ENCODE assay signal across 19 cellular contexts in the genomic region with DNA sequence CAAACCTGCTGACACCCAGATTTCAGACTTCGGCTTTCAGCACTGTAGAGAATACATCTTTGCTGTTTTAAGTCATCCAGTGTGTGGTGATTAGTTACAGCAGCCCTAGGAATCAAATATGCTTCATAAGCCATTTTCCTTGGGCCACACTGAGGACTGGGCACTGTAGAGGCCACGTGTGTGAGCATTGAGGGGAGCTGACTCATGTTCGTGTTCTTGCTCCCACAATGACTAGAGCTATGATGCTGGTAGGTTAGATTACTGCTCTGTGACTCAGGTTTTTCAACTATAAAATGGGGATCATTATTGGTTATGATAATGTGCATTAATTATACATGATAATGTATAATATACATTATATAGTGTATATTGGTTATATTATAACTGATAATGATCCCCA.
"Had no signal": no experiment of that assay in that cellular context is flagged by ENCODE, and none has a peak within 500 bp of the region (broad histone marks: within the 10 kb centered on the region; RNA-seq: fewer than 3 reads in every experiment).

No MANE protein-coding gene starts in this region.

- H3K36me3 ChIP-seq: neutrophil, right atrium auricular region, tibial nerve had no signal

- H3K36me3 Mint-ChIP-seq: immature natural killer cell; stimulated activated effector memory CD8-positive, alpha-beta T cell treated with anti-CD3 and anti-CD28 coated beads, Interleukin-12 subunit alpha, Interleukin-12 subunit beta, amount 100 ng/mL, for 72 hours had no signal

- H3K4me3 Mint-ChIP-seq: activated B cell treated with CpG ODN at 0.5 μM for 24 hours; activated CD4-positive, alpha-beta T cell treated with anti-CD3 and anti-CD28 coated beads, Interleukin-2, amount 10 ng/mL, durations not matched to agents 24 days and 14 days; activated naive CD4-positive, alpha-beta T cell treated with anti-CD3 and anti-CD28 coated beads for 36 hours; dendritic cell treated with granulocyte-macrophage colony-stimulating factor and Interleukin-4, amounts not matched to agents 40 ng/mL and 50 ng/mL, for 4 days; effector memory CD8-positive, alpha-beta T cell; immature natural killer cell; naive thymus-derived CD4-positive, alpha-beta T cell; stimulated activated effector memory CD8-positive, alpha-beta T cell treated with anti-CD3 and anti-CD28 coated beads, Interleukin-12 subunit alpha, Interleukin-12 subunit beta, amount 100 ng/mL, for 72 hours had no signal

- H3K27me3 ChIP-seq: body of pancreas, neutrophil, right atrium auricular region, tibial nerve had no signal

- H3K9me3 ChIP-seq: body of pancreas, neutrophil had no signal

- DNase-seq: activated B cell treated with CpG ODN at 0.5 μM for 24 hours; activated CD4-positive, alpha-beta T cell treated with anti-CD3 and anti-CD28 coated beads, Interleukin-2, amount 10 ng/mL, durations not matched to agents 24 days and 14 days; activated CD8-positive, alpha-beta memory T cell treated with anti-CD3 and anti-CD28 coated beads for 24 hours; activated naive CD4-positive, alpha-beta T cell treated with anti-CD3 and anti-CD28 coated beads for 36 hours; body of pancreas; cerebellar nuclear complex; effector memory CD8-positive, alpha-beta T cell; erythroblast; immature natural killer cell; left cardiac atrium; naive thymus-derived CD4-positive, alpha-beta T cell; small intestine; T-helper 1 cell had no signal

- H3K27me3 Mint-ChIP-seq: dendritic cell treated with granulocyte-macrophage colony-stimulating factor and Interleukin-4, amounts not matched to agents 40 ng/mL and 50 ng/mL, for 4 days; effector memory CD8-positive, alpha-beta T cell had no signal

- H3K27ac Mint-ChIP-seq: activated B cell treated with CpG ODN at 0.5 μM for 24 hours; activated CD4-positive, alpha-beta T cell treated with anti-CD3 and anti-CD28 coated beads, Interleukin-2, amount 10 ng/mL, durations not matched to agents 24 days and 14 days; activated naive CD4-positive, alpha-beta T cell treated with anti-CD3 and anti-CD28 coated beads for 36 hours; dendritic cell treated with granulocyte-macrophage colony-stimulating factor and Interleukin-4, amounts not matched to agents 40 ng/mL and 50 ng/mL, for 4 days; effector memory CD8-positive, alpha-beta T cell; immature natural killer cell; naive thymus-derived CD4-positive, alpha-beta T cell; stimulated activated effector memory CD8-positive, alpha-beta T cell treated with anti-CD3 and anti-CD28 coated beads, Interleukin-12 subunit alpha, Interleukin-12 subunit beta, amount 100 ng/mL, for 72 hours had no signal

- ATAC-seq: body of pancreas; effector memory CD8-positive, alpha-beta T cell; left cardiac atrium; naive thymus-derived CD4-positive, alpha-beta T cell; stimulated activated effector memory CD8-positive, alpha-beta T cell treated with anti-CD3 and anti-CD28 coated beads, Interleukin-12 subunit alpha, Interleukin-12 subunit beta, amount 100 ng/mL, for 72 hours had no signal

- FAIRE-seq: small intestine had no signal

- H3K4me1 Mint-ChIP-seq: activated B cell treated with CpG ODN at 0.5 μM for 24 hours; activated CD4-positive, alpha-beta T cell treated with anti-CD3 and anti-CD28 coated beads, Interleukin-2, amount 10 ng/mL, durations not matched to agents 24 days and 14 days; immature natural killer cell; naive thymus-derived CD4-positive, alpha-beta T cell; stimulated activated effector memory CD8-positive, alpha-beta T cell treated with anti-CD3 and anti-CD28 coated beads, Interleukin-12 subunit alpha, Interleukin-12 subunit beta, amount 100 ng/mL, for 72 hours had no signal

- H3K4me3 ChIP-seq: body of pancreas, lung, right atrium auricular region, tibial nerve had no signal

- H3K4me1 ChIP-seq: body of pancreas, right atrium auricular region, tibial nerve had no signal

- H3K27ac ChIP-seq: body of pancreas, neutrophil, right atrium auricular region, tibial nerve had no signal

- H3K9me3 Mint-ChIP-seq: activated CD4-positive, alpha-beta T cell treated with anti-CD3 and anti-CD28 coated beads, Interleukin-2, amount 10 ng/mL, durations not matched to agents 24 days and 14 days; dendritic cell treated with granulocyte-macrophage colony-stimulating factor and Interleukin-4, amounts not matched to agents 40 ng/mL and 50 ng/mL, for 4 days had no signal
